Comparison of ENCODE assay signal across 28 cellular contexts in the genomic region with DNA sequence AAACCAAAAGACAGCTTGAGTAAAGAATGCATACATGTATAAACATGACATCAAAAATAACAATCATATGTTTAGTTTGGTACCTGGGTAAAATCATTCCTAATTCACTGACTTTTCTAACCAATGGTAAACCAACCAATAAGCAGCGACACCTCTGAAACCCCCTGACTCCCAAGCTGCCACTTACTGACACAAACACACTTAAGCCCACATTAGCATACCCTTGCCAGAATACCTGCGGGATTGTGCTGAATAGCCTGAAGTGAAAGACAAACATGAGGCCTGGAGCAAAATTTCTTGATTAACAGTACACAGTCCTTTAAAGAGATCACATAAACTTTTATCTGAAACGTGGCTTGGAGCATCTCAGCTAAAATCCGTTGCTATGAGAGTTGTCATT.
"Had no signal": no experiment of that assay in that cellular context is flagged by ENCODE, and none has a peak within 500 bp of the region (broad histone marks: within the 10 kb centered on the region; RNA-seq: fewer than 3 reads in every experiment).

No MANE protein-coding gene starts in this region.

- H3K36me3 ChIP-seq: colonic mucosa, esophagus squamous epithelium, heart right ventricle, left lung, ovary, sigmoid colon, tibial artery had no signal

- ATAC-seq: heart right ventricle; left lung; naive thymus-derived CD8-positive, alpha-beta T cell; psoas muscle; right cardiac atrium; stimulated activated naive CD8-positive, alpha-beta T cell treated with anti-CD3 and anti-CD28 coated beads, Interleukin-15, Interleukin-2, amounts not matched to agents 100 U/mL and 50 U/mL, for 24 hours had no signal

- H3K9me3 ChIP-seq: colonic mucosa, esophagus squamous epithelium, heart right ventricle, left lung, ovary, psoas muscle, sigmoid colon, testis, tibial artery had no signal

- H3K4me3 Mint-ChIP-seq: naive thymus-derived CD8-positive, alpha-beta T cell; nephron progenitor cell; stimulated activated memory B cell treated with anti-CD40 and anti-IgM and Interleukin-4, amounts not matched to agents 10 μg/mL and 1 μg/mL and 100 μg/mL, for 72 hours; type B pancreatic cell had no signal

- H3K27me3 Mint-ChIP-seq: naive thymus-derived CD8-positive, alpha-beta T cell; stimulated activated memory B cell treated with anti-CD40 and anti-IgM and Interleukin-4, amounts not matched to agents 10 μg/mL and 1 μg/mL and 100 μg/mL, for 72 hours had no signal

- H3K36me3 Mint-ChIP-seq: naive thymus-derived CD8-positive, alpha-beta T cell; stimulated activated memory B cell treated with anti-CD40 and anti-IgM and Interleukin-4, amounts not matched to agents 10 μg/mL and 1 μg/mL and 100 μg/mL, for 72 hours; type B pancreatic cell had no signal

- H3K4me3 ChIP-seq: colonic mucosa, esophagus squamous epithelium, heart right ventricle, left lung, ovary, psoas muscle, sigmoid colon, testis, tibial artery had no signal

- H3K9me3 Mint-ChIP-seq: nephron progenitor cell; stimulated activated memory B cell treated with anti-CD40 and anti-IgM and Interleukin-4, amounts not matched to agents 10 μg/mL and 1 μg/mL and 100 μg/mL, for 72 hours; type B pancreatic cell had no signal

- FAIRE-seq: endometrium, kidney had no signal

- H3K27ac Mint-ChIP-seq: naive thymus-derived CD8-positive, alpha-beta T cell; nephron progenitor cell; stimulated activated memory B cell treated with anti-CD40 and anti-IgM and Interleukin-4, amounts not matched to agents 10 μg/mL and 1 μg/mL and 100 μg/mL, for 72 hours; type B pancreatic cell had no signal

- DNase-seq: colonic mucosa; dermis blood vessel endothelial cell; effector memory CD4-positive, alpha-beta T cell; erythroblast; esophagus squamous epithelium; foreskin melanocyte; glutamatergic neuron; heart right ventricle; hippocampal formation; kidney; left lung; naive thymus-derived CD8-positive, alpha-beta T cell; nephron progenitor cell; occipital lobe; ovary; posterior cingulate gyrus; psoas muscle; right cardiac atrium; sigmoid colon; stimulated activated CD4-positive, alpha-beta T cell treated with anti-CD3 and anti-CD28 coated beads, Interleukin-2, amount 100 ng/mL, for 24 hours; stimulated activated CD4-positive, alpha-beta T cell treated with anti-CD3 and anti-CD28 coated beads, Interleukin-4, amount 100 ng/mL, for 4 hours; stimulated activated naive CD8-positive, alpha-beta T cell treated with anti-CD3 and anti-CD28 coated beads, Interleukin-15, Interleukin-2, amounts not matched to agents 100 U/mL and 50 U/mL, for 24 hours; substantia nigra; testis; tibial artery had no signal

- H3K27me3 ChIP-seq: colonic mucosa, esophagus squamous epithelium, heart right ventricle, left lung, ovary, sigmoid colon, testis, tibial artery had no signal

- H3K4me1 Mint-ChIP-seq: naive thymus-derived CD8-positive, alpha-beta T cell; nephron progenitor cell; stimulated activated memory B cell treated with anti-CD40 and anti-IgM and Interleukin-4, amounts not matched to agents 10 μg/mL and 1 μg/mL and 100 μg/mL, for 72 hours had no signal

- H3K4me1 ChIP-seq: colonic mucosa, esophagus squamous epithelium, heart right ventricle, left lung, psoas muscle, sigmoid colon, testis, tibial artery had no signal

- H3K27ac ChIP-seq: colonic mucosa, esophagus squamous epithelium, heart right ventricle, left lung, ovary, psoas muscle, sigmoid colon, testis, tibial artery had no signal
